ENCODE assay signal across 19 cellular contexts in the genomic region with DNA sequence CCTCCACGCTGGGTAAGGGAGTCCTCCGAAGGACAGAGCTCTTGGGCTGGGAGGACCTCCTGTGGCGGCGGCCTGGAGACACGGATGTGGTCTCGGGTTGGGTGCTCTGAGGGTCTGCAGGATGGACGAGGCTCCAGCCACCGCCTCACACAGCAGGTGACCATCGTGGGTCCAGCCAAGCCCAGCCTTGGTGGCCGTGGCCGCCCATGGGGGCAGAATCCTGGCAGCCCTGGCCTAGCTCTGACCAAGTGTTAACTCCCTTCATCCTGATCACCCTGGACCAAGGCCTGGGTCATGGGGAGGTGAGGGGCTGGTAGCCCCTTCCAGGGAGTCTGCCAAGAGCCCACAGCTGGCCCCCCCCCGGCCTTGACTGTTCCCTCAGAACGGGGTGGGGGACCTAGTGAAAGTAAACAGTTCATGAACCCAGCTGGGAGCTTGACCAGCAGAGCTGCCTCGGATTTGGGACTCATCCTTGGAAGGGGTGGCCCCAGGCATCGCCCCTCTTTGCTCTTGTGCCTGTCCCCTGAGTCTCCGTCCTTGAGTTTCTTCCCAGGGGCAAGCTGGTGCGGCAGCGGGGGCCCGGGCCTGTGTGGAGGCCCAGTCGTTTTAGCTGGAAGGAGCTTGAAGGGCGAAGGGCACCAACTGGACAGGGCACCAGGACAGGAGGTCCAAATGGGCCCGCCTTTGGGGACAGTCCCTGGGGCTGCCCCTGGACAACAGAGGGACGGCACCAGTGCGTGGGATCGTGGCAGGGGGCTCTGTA. TPM values are rescaled to one million over a fixed set of nuclear protein-coding genes. Genes with fewer than 3 reads are reported as not detected.
DNase-seq lines count a peak whose midpoint lies in the region; ATAC-seq, FAIRE-seq and TF ChIP-seq lines count a peak whose summit lies in the region.
"Had no signal": no experiment of that assay in that cellular context is flagged by ENCODE, and none has a peak within 500 bp of the region (broad histone marks: within the 10 kb centered on the region; RNA-seq: fewer than 3 reads in every experiment).

No MANE protein-coding gene starts in this region.

- no peaks in the 10 kb centered on the region for H3K9me3 Mint-ChIP-seq in activated naive CD4-positive, alpha-beta T cell treated with anti-CD3 and anti-CD28 coated beads for 36 hours
- H3K9me3 Mint-ChIP-seq in WTC11: no peaks in the 10 kb centered on the region
- H3K9me3 Mint-ChIP-seq: activated CD4-positive, alpha-beta T cell treated with anti-CD3 and anti-CD28 coated beads, Interleukin-2, amount 10 ng/mL, durations not matched to agents 7 days and 5 days had no signal

- peak overlapping the region; percentile 4 for H3K27ac Mint-ChIP-seq in activated naive CD4-positive, alpha-beta T cell treated with anti-CD3 and anti-CD28 coated beads for 36 hours
- H3K27ac Mint-ChIP-seq in WTC11: peak overlapping the region; percentile 70; the same call in 1 of the 2 replicates
- H3K27ac Mint-ChIP-seq: activated CD4-positive, alpha-beta T cell treated with anti-CD3 and anti-CD28 coated beads, Interleukin-2, amount 10 ng/mL, durations not matched to agents 7 days and 5 days had no signal

- H3K4me1 ChIP-seq in kidney (ENCODE audit: control insufficient read depth in 1 of 2, insufficient read depth in 1 of 2, low read depth in 1 of 2, low read length in 2 of 2) (peaks cover 0 to 2% of the 10 kb centered on the region in 2 donors), testis (peaks cover 11% of the 10 kb centered on the region)

- H3K9me3 ChIP-seq in kidney (ENCODE audit: control insufficient read depth in 1 of 2, low read length in 2 of 2) (no peaks in the 10 kb centered on the region), testis (no peaks in the 10 kb centered on the region)
- H3K9me3 ChIP-seq: ovary had no signal

- H3K36me3 ChIP-seq in kidney (ENCODE audit: control insufficient read depth in 1 of 2, insufficient read depth in 2 of 2, low read length in 2 of 2) (peaks cover 3 to 24% of the 10 kb centered on the region in 2 donors), testis (ENCODE audit: low read depth, missing control alignments) (no peaks in the 10 kb centered on the region)
- H3K36me3 ChIP-seq: ovary had no signal

- intact Hi-C loops in activated naive CD4-positive, alpha-beta T cell treated with anti-CD3 and anti-CD28 coated beads for 36 hours (cut with micrococcal nuclease): no loop called here
- intact Hi-C loops in kidney (cut with DNase I) (no loop called here), testis (cut with DNase I; ENCODE audit: low total_unique reads) (no loop called here)

- no peak for FAIRE-seq in kidney (lab: Jason Lieb, UNC)

- no peaks in the 10 kb centered on the region for H3K27me3 ChIP-seq in testis
- H3K27me3 ChIP-seq: ovary had no signal

- ATAC-seq in WTC11 (no peak), GM18861 (IDR thresholded peaks at IDR 0.05; ENCODE audit: unreplicated experiment) (no peak), esophagus mucosa (no peak)

- no peaks in the 10 kb centered on the region for H3K27me3 Mint-ChIP-seq in activated naive CD4-positive, alpha-beta T cell treated with anti-CD3 and anti-CD28 coated beads for 36 hours (ENCODE audit: low read depth)
- H3K27me3 Mint-ChIP-seq in WTC11 (ENCODE audit: low read depth): no peaks in the 10 kb centered on the region
- H3K27me3 Mint-ChIP-seq: activated CD4-positive, alpha-beta T cell treated with anti-CD3 and anti-CD28 coated beads, Interleukin-2, amount 10 ng/mL, durations not matched to agents 7 days and 5 days had no signal

- TF ChIP-seq POLR2A in testis (IDR thresholded peaks at IDR 0.05): no peak

- no peaks in the 10 kb centered on the region for H3K36me3 Mint-ChIP-seq in activated naive CD4-positive, alpha-beta T cell treated with anti-CD3 and anti-CD28 coated beads for 36 hours (ENCODE audit: low read depth)
- H3K36me3 Mint-ChIP-seq in WTC11: peaks cover 11% of the 10 kb centered on the region; the same call in 1 of the 2 replicates

- no peak overlapping the region for H3K4me3 Mint-ChIP-seq in activated naive CD4-positive, alpha-beta T cell treated with anti-CD3 and anti-CD28 coated beads for 36 hours
- H3K4me3 Mint-ChIP-seq in WTC11: no peak overlapping the region
- H3K4me3 Mint-ChIP-seq: activated CD4-positive, alpha-beta T cell treated with anti-CD3 and anti-CD28 coated beads, Interleukin-2, amount 10 ng/mL, durations not matched to agents 7 days and 5 days had no signal

- CTCF ChIA-PET in activated naive CD4-positive, alpha-beta T cell treated with anti-CD3 and anti-CD28 coated beads for 36 hours (lab: Charles Lee): interaction anchor here (1.7 kb wide), 1 partner anchor 19 kb away, joined by 5 read pairs; no protein-coding TSS in a partner anchor
- CTCF ChIA-PET in WTC11 (lab: Charles Lee): interaction anchor here (0.7 to 4.1 kb wide), 23 partner anchors 9 to 946 kb away, joined by 3 to 165 read pairs (median 4); partner anchors contain the start of genes ARHGEF16 and PANK4

- POLR2A ChIA-PET in WTC11 (lab: Charles Lee): interaction anchor here (1.2 to 1.6 kb wide), 3 partner anchors 15 to 19 kb away, joined by 4 to 11 read pairs (median 7); partner anchors contain the start of gene ARHGEF16

- H3K4me3 ChIP-seq in kidney (ENCODE audit: low read length in 2 of 2): no peak overlapping the region
- no peak overlapping the region for H3K4me3 ChIP-seq in testis
- H3K4me3 ChIP-seq: ovary had no signal

- H3K27ac ChIP-seq in kidney (ENCODE audit: low read depth in 2 of 2, low read length in 2 of 2) (no peak overlapping the region), testis (peak overlapping the region; percentile 6 to 36)
- H3K27ac ChIP-seq: 22Rv1, C4-2B, ovary had no signal

- no peak overlapping the region for H3K9ac ChIP-seq in kidney (ENCODE audit: low read length in 2 of 2)

- H3K4me1 Mint-ChIP-seq in activated naive CD4-positive, alpha-beta T cell treated with anti-CD3 and anti-CD28 coated beads for 36 hours (ENCODE audit: low read depth): no peaks in the 10 kb centered on the region
- peaks cover 17% of the 10 kb centered on the region for H3K4me1 Mint-ChIP-seq in WTC11
- H3K4me1 Mint-ChIP-seq: activated CD4-positive, alpha-beta T cell treated with anti-CD3 and anti-CD28 coated beads, Interleukin-2, amount 10 ng/mL, durations not matched to agents 7 days and 5 days had no signal

- no peak for DNase-seq in activated naive CD4-positive, alpha-beta T cell treated with anti-CD3 and anti-CD28 coated beads for 36 hours
- no peak for DNase-seq in activated naive CD4-positive, alpha-beta T cell treated with anti-CD3 and anti-CD28 coated beads, Interleukin-2, amount 50 U/mL, for 16 hours
- DNase-seq in WTC11 (ENCODE audit: low spot score) (no peak), kidney (peak; percentile 45), testis (no peak), cerebellar nuclear complex (lab: John Stamatoyannopoulos, UW) (no peak)
- DNase-seq: activated CD4-positive, alpha-beta T cell treated with anti-CD3 and anti-CD28 coated beads, Interleukin-2, amount 10 ng/mL, durations not matched to agents 7 days and 5 days; activated CD8-positive, alpha-beta memory T cell treated with anti-CD3 and anti-CD28 coated beads, Interleukin-2, amount 50 U/mL, for 4 hours; activated effector memory CD4-positive, alpha-beta T cell treated with anti-CD3 and anti-CD28 coated beads, Interleukin-2, amount 50 U/mL, for 16 hours; amniotic stem cell; MM.1S; NCI-H1694 treated with DMSO at 0.1 percent for 48 hours; NCI-H345 had no signal

- 75 to 80% methylated on average over 1 to 25 of the region's 25 CpGs for WGBS in testis, 2 donors

- no peak for TF ChIP-seq CTCF in WTC11 (IDR thresholded peaks at IDR 0.05)
- TF ChIP-seq CTCF in kidney (IDR thresholded peaks at IDR 0.05; ENCODE audit: borderline replicate concordance, extremely low read depth, insufficient read depth): no peak
- TF ChIP-seq CTCF in testis (IDR thresholded peaks at IDR 0.05): no peak

TF ChIP-seq in WTC11, 78 proteins besides CTCF, POLR2A, EP300 and RAD21:
- TF ChIP-seq, protein P1, sequence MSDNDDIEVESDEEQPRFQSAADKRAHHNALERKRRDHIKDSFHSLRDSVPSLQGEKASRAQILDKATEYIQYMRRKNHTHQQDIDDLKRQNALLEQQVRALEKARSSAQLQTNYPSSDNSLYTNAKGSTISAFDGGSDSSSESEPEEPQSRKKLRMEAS (CRISPR knock-in tag; IDR thresholded peaks at IDR 0.05): no peak
- TF ChIP-seq IRF2 (CRISPR knock-in tag; IDR thresholded peaks at IDR 0.05; ENCODE audit: borderline replicate concordance, low read depth): no peak

RNA-seq across cellular contexts. Expression of gene ARHGEF16, which starts 17.8 kb away (rescaled TPM):
- under 1 TPM; 0.17 TPM for total RNA-seq in activated naive CD4-positive, alpha-beta T cell treated with anti-CD3 and anti-CD28 coated beads for 36 hours
- total RNA-seq in WTC11 (2021) (15.5 to 17.2 TPM (median 16.1 TPM) in 3 replicates), kidney (39.3 TPM), testis (10 to 100 TPM; 17.1 to 25.7 TPM), esophagus mucosa (19.9 TPM)
- polyA plus RNA-seq in kidney (ENCODE audit: insufficient read depth, low read depth, low replicate concordance) (15.5 TPM), testis (ENCODE audit: insufficient read depth, low read depth, low replicate concordance) (5.7 TPM)
- total RNA-seq: activated CD4-positive, alpha-beta T cell treated with anti-CD3 and anti-CD28 coated beads, Interleukin-2, amount 10 ng/mL, durations not matched to agents 7 days and 5 days; RPMI7951 had no signal

Comparison
In these comparisons a context has a peak if more than half of its experiments do, and no peak if none do; other contexts are left out.
1. H3K27ac ChIP-seq: peak in testis (2 of 2); none in kidney (0 of 2).
2. RNA of gene ARHGEF16, which starts 17.8 kb away (total RNA-seq): 39.3 TPM in kidney (single experiment), 17.1 to 25.7 TPM in testis, 19.9 TPM in esophagus mucosa (single experiment) and 15.5 to 17.2 TPM in WTC11; 0.17 TPM in activated naive CD4-positive, alpha-beta T cell treated with anti-CD3 and anti-CD28 coated beads for 36 hours; every median in the first group is over 10 times any median in the second.